In the genomic region with DNA sequence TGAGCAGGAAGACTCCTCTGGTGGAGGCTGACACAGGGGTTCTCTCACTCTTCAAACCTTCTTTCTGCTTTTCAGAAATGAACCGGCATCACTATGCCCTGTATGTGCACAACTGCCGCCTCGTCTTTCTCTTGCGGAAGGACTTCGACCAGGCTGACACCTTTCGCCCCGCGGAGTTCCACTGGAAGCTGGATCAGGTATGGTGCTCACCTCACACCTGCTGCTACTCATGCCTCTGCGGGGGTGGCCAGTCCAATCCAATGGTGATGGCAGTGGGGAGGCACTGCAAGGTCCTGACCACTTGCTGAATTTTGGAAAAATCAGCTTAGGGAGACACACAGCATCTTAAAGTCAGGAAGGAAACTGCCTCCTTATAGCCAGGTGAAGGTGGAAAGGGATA, we compare ENCODE assay signal across 21 cellular contexts.
A peak's percentile ranks its signal among the peaks of the same experiment; 100 is the strongest.
DNase-seq lines count a peak whose midpoint lies in the region; ATAC-seq, FAIRE-seq and TF ChIP-seq lines count a peak whose summit lies in the region.
"Had no signal": no experiment of that assay in that cellular context is flagged by ENCODE, and none has a peak within 500 bp of the region (broad histone marks: within the 10 kb centered on the region; RNA-seq: fewer than 3 reads in every experiment).

No MANE protein-coding gene starts in this region.

- H2AFZ ChIP-seq in K562 (ENCODE audit: low read depth, low read length), result no peak overlapping the region
- H2AFZ ChIP-seq in neuronal stem cell (ENCODE audit: low read length), result no peak overlapping the region
- H2AFZ ChIP-seq: GM23248 had no signal

- H3K79me2 ChIP-seq in K562 (ENCODE audit: control insufficient read depth, insufficient read depth, low read length), result no peaks in the 10 kb centered on the region

- H3K4me3 Mint-ChIP-seq in MCF 10A (ENCODE audit: unreplicated experiment), result no peak overlapping the region
- H3K4me3 Mint-ChIP-seq: CD14-positive monocyte; CD4-positive, alpha-beta memory T cell had no signal

- no peak overlapping the region for H3K27ac ChIP-seq in breast epithelium
- H3K27ac ChIP-seq in K562 (ENCODE audit: extremely low read depth, low read depth, low read length), result no peak overlapping the region; the same call in 2 of the 3 replicates
- peak overlapping the region; percentile 21 for H3K27ac ChIP-seq in neuronal stem cell (replicated peaks; ENCODE audit: low read length)
- H3K27ac ChIP-seq: 22Rv1, BLaER1, GM23248, HL-60 had no signal

- H3K9ac ChIP-seq in K562 (ENCODE audit: insufficient read depth in 1 of 2, low read depth in 2 of 2, low read length in 2 of 2) (no peak overlapping the region), neuronal stem cell (ENCODE audit: low read depth, low read length, poor library complexity) (no peak overlapping the region)
- H3K9ac ChIP-seq: BLaER1, GM23248 had no signal

- DNase-seq in MCF 10A (ENCODE audit: unreplicated experiment) (no peak), breast epithelium (ENCODE audit: low spot score in 2 of 2) (no peak), K562 (ENCODE audit: extremely low read depth in 1 of 4, low spot score in 3 of 4) (no peak), neuronal stem cell (ENCODE audit: low spot score) (no peak), sciatic nerve (ENCODE audit: low spot score) (no peak)
- DNase-seq: CD4-positive, alpha-beta memory T cell; DMS 273 treated with DMSO at 0.1 percent for 48 hours; DND-41; EL; IMR-90 had no signal

- no peaks in the 10 kb centered on the region for H3K9me1 ChIP-seq in K562 (ENCODE audit: control insufficient read depth, insufficient read depth, low read length)

- H3K36me3 ChIP-seq in breast epithelium (no peaks in the 10 kb centered on the region), K562 (ENCODE audit: control insufficient read depth, insufficient read depth, low read length) (no peaks in the 10 kb centered on the region), neuronal stem cell (replicated peaks in 1 of 2; ENCODE audit: control insufficient read depth in 2 of 2, insufficient read depth in 2 of 2, low read length in 2 of 2) (no peaks in the 10 kb centered on the region)
- H3K36me3 ChIP-seq: BLaER1, HAP-1 had no signal

- FAIRE-seq in K562 (lab: Jason Lieb, UNC), result no peak
- FAIRE-seq: GM12878, HTR-8/SVneo had no signal

- no peak for TF ChIP-seq EP300 in K562 (IDR thresholded peaks at IDR 0.05; ENCODE audit: low read length)

- intact Hi-C loops in MCF 10A (cut with micrococcal nuclease), result no loop called here
- intact Hi-C loops in breast epithelium (cut with DNase I; ENCODE audit: low total_unique reads), result no loop called here
- intact Hi-C loops in K562 (cut with micrococcal nuclease), result no loop called here
- intact Hi-C loops in sciatic nerve (cut with DNase I), result no loop called here

- no peak for TF ChIP-seq POLR2A in breast epithelium (IDR thresholded peaks at IDR 0.05)
- TF ChIP-seq POLR2A in K562 (conservative IDR thresholded peaks at IDR 0.05), result no peak

- H3K4me1 ChIP-seq in breast epithelium (no peaks in the 10 kb centered on the region), K562 (replicated peaks in 1 of 2; ENCODE audit: control insufficient read depth in 2 of 2, insufficient read depth in 2 of 2, low read length in 2 of 2) (no peaks in the 10 kb centered on the region), neuronal stem cell (ENCODE audit: control insufficient read depth in 2 of 2, insufficient read depth in 1 of 2, low read depth in 1 of 2, low read length in 2 of 2) (peaks cover 0 to 19% of the 10 kb centered on the region in 2 donors)
- H3K4me1 ChIP-seq: BLaER1, HAP-1 had no signal

- H2BK12ac ChIP-seq in neuronal stem cell (ENCODE audit: low read length), result peak overlapping the region; percentile 27

- no peak overlapping the region for H2BK120ac ChIP-seq in neuronal stem cell (ENCODE audit: low read depth, low read length)

- no peak overlapping the region for H4K8ac ChIP-seq in neuronal stem cell (ENCODE audit: low read depth, low read length)

- POLR2A ChIA-PET in MCF 10A (lab: Yijun Ruan, JAX), result no interaction called here
- POLR2A ChIA-PET in K562 (lab: Yijun Ruan, JAX), result no interaction called here

- H3K4ac ChIP-seq in neuronal stem cell (ENCODE audit: low read length), result no peak overlapping the region

- no peaks in the 10 kb centered on the region for H3K27me3 ChIP-seq in breast epithelium
- peaks cover 0 to 6% of the 10 kb centered on the region in 2 experiments; a peak in 1 of 5 replicates for H3K27me3 ChIP-seq in K562 (ENCODE audit: control insufficient read depth in 2 of 2, insufficient read depth in 2 of 2, low read length in 2 of 2)
- H3K27me3 ChIP-seq in neuronal stem cell (ENCODE audit: control insufficient read depth in 3 of 3, insufficient read depth in 3 of 3, low read depth in 1 of 3, low read length in 3 of 3), result no peaks in the 10 kb centered on the region
- H3K27me3 ChIP-seq: BLaER1 had no signal

- H3K23ac ChIP-seq in neuronal stem cell (ENCODE audit: low read depth, low read length, poor library complexity), result no peak overlapping the region

- H3K4me3 ChIP-seq in breast epithelium (no peak overlapping the region), K562 (no peak overlapping the region), neuronal stem cell (ENCODE audit: low read length in 2 of 2) (no peak overlapping the region)
- H3K4me3 ChIP-seq: BLaER1, GM12878, GM23248, HAP-1 had no signal

- no peak overlapping the region for H3K4me2 ChIP-seq in K562 (ENCODE audit: insufficient read depth, low read length)
- no peak overlapping the region for H3K4me2 ChIP-seq in neuronal stem cell (ENCODE audit: insufficient read depth, low read length, poor library complexity, severe bottlenecking)
- H3K4me2 ChIP-seq: BLaER1 had no signal

- H3K36me3 Mint-ChIP-seq in MCF 10A (ENCODE audit: insufficient read depth, unreplicated experiment), result no peaks in the 10 kb centered on the region
- H3K36me3 Mint-ChIP-seq: CD14-positive monocyte; CD4-positive, alpha-beta memory T cell had no signal

- no peak for TF ChIP-seq RAD21 in K562 (CRISPR knock-in tag; conservative IDR thresholded peaks at IDR 0.05 in 1 of 2, IDR thresholded peaks at IDR 0.05 in 1 of 2)

- peak overlapping the region; percentile 21 for H2AK5ac ChIP-seq in neuronal stem cell (ENCODE audit: low read depth, low read length)

- in situ Hi-C loops in K562 (cut with MboI), result no loop called here

- peak overlapping the region; percentile 19 for H3K27ac Mint-ChIP-seq in MCF 10A (ENCODE audit: low read depth, unreplicated experiment)

- TF ChIP-seq CTCF in MCF 10A (IDR thresholded peaks at IDR 0.05; ENCODE audit: unreplicated experiment), result no peak
- TF ChIP-seq CTCF in breast epithelium (IDR thresholded peaks at IDR 0.05), result no peak
- no peak for TF ChIP-seq CTCF in K562 (IDR thresholded peaks at IDR 0.05 in 2 of 3, conservative IDR thresholded peaks at IDR 0.05 in 1 of 3; ENCODE audit: insufficient read depth in 2 of 3, low read depth in 1 of 3, low read length in 3 of 3)

- CTCF ChIA-PET in MCF 10A (lab: Yijun Ruan, JAX) (no interaction called here), K562 (lab: Yijun Ruan, JAX; ENCODE audit: low intra/inter-chr PET ratio) (no interaction called here)

- no peaks in the 10 kb centered on the region for H3K9me3 ChIP-seq in breast epithelium
- no peaks in the 10 kb centered on the region for H3K9me3 ChIP-seq in K562 (replicated peaks; ENCODE audit: control insufficient read depth, insufficient read depth, low read depth, low read length)
- no peaks in the 10 kb centered on the region for H3K9me3 ChIP-seq in neuronal stem cell (replicated peaks in 1 of 2; ENCODE audit: control insufficient read depth in 2 of 2, insufficient read depth in 1 of 2, low read depth in 1 of 2, low read length in 2 of 2)
- H3K9me3 ChIP-seq: BLaER1, HAP-1 had no signal

- H2BK5ac ChIP-seq in neuronal stem cell (ENCODE audit: low read length), result no peak overlapping the region

- ATAC-seq in K562 (no peak), GM19395 (IDR thresholded peaks at IDR 0.05; ENCODE audit: unreplicated experiment) (no peak), sciatic nerve (no peak), GM21529 (IDR thresholded peaks at IDR 0.05; ENCODE audit: unreplicated experiment) (no peak), HG03439 (IDR thresholded peaks at IDR 0.05; ENCODE audit: unreplicated experiment) (no peak)
- ATAC-seq: GM12878 had no signal

- H3K27me3 Mint-ChIP-seq in MCF 10A (ENCODE audit: insufficient read depth, unreplicated experiment), result no peaks in the 10 kb centered on the region
- H3K27me3 Mint-ChIP-seq: CD4-positive, alpha-beta memory T cell had no signal

- no peak overlapping the region for H3K14ac ChIP-seq in neuronal stem cell (ENCODE audit: low read length)

- H3K79me1 ChIP-seq in neuronal stem cell (ENCODE audit: low read depth, low read length), result no peaks in the 10 kb centered on the region

- H3K4me1 Mint-ChIP-seq in MCF 10A (ENCODE audit: insufficient read depth, unreplicated experiment), result peaks cover 24% of the 10 kb centered on the region
- H3K4me1 Mint-ChIP-seq: CD14-positive monocyte; CD4-positive, alpha-beta memory T cell had no signal

- WGBS in K562 (ENCODE audit: insufficient coverage, low coverage, missing lambda C conversion rate), result 0% methylated on average over 9 of the region's 9 CpGs
- WGBS in neuronal stem cell (ENCODE audit: extremely low coverage in 2 of 2, insufficient read length in 2 of 2, insufficient replicate concordance in 1 of 2), 2 donors, result no CpG with 5 or more reads among the region's 9 CpGs

- no peaks in the 10 kb centered on the region for H4K20me1 ChIP-seq in K562 (replicated peaks; ENCODE audit: control insufficient read depth, insufficient read depth, low read length)
- H4K20me1 ChIP-seq: BLaER1 had no signal

- H2BK15ac ChIP-seq in neuronal stem cell (ENCODE audit: low read length), result no peak overlapping the region

- H4K91ac ChIP-seq in neuronal stem cell (ENCODE audit: low read depth, low read length, poor library complexity), result no peak overlapping the region

- BruUV-seq in MCF 10A (replicated peaks; lab: Mats Ljungman, UMichigan), result no TSS peak
- BruUV-seq in K562 (replicated peaks; lab: Mats Ljungman, UMichigan), result no TSS peak

- H3K9me3 Mint-ChIP-seq in MCF 10A (ENCODE audit: unreplicated experiment), result no peaks in the 10 kb centered on the region

- peak overlapping the region; percentile 25 for H3K18ac ChIP-seq in neuronal stem cell (ENCODE audit: low read length)

TF ChIP-seq in K562, 482 proteins besides CTCF, POLR2A, EP300 and RAD21:
- TF ChIP-seq HMG20A (CRISPR knock-in tag; conservative IDR thresholded peaks at IDR 0.05) (no peak), ZNF584 (CRISPR knock-in tag; IDR thresholded peaks at IDR 0.05; ENCODE audit: low read depth) (0 out of 2 replicates have a peak, but pooled peaks have one; percentile 1)
